8 cellular contexts compared by ENCODE assay signal in the genomic region with DNA sequence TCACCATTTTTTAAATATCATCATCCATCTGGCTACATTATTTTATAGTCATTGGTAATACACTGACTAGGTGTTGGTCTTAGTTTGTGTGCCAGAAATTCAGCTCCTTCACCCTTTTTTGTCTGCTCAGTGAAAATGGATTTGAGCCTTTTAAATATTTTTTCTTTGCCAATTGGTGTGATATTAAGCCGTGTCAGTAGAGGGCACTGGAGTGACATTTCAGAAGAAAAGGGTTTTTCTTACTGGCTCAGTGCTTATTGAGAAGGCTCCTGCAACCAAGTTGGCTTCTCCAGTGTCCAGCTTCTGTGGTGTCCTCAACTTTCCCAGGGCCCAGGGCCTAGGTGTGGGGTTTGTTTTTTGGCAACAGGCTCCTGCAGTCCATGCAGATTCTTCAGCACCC.
DNase-seq lines count a peak whose midpoint lies in the region; ATAC-seq and TF ChIP-seq lines count a peak whose summit lies in the region.

No MANE protein-coding gene starts in this region.

- in situ Hi-C loops in mammary epithelial cell (cut with MboI; ENCODE audit: low sequenced_read_pairs in 2 of 2) = loop anchor here in 1 of 2 donors (25.0 kb wide), 1 partner anchor 667 kb away; no protein-coding TSS in a partner anchor

- TF ChIP-seq CTCF in mammary epithelial cell (conservative IDR thresholded peaks at IDR 0.05 in 1 of 2, IDR thresholded peaks at IDR 0.05 in 1 of 2; ENCODE audit: extremely low read depth in 1 of 2, insufficient read depth in 1 of 2, low read depth in 1 of 2, low read length in 2 of 2) (peak; percentile 64 to 66), smooth muscle cell (IDR thresholded peaks at IDR 0.05; ENCODE audit: borderline replicate concordance, insufficient read depth, poor library complexity, severe bottlenecking) (peak; percentile 41)

- no peak overlapping the region for H3K4me3 ChIP-seq in mammary epithelial cell (replicated peaks in 1 of 3; ENCODE audit: insufficient read depth in 1 of 3, low read depth in 2 of 3, low read length in 3 of 3)
- no peak overlapping the region for H3K4me3 ChIP-seq in smooth muscle cell

- H3K36me3 ChIP-seq in mammary epithelial cell (ENCODE audit: insufficient read depth, low read length) (no peaks in the 10 kb centered on the region), smooth muscle cell (ENCODE audit: low read depth) (no peaks in the 10 kb centered on the region)

- H3K9ac ChIP-seq in mammary epithelial cell (ENCODE audit: insufficient read depth, low read length) (no peak overlapping the region), smooth muscle cell (ENCODE audit: low read depth) (no peak overlapping the region)

- H3K79me2 ChIP-seq in mammary epithelial cell (ENCODE audit: insufficient read depth, low read length) = no peaks in the 10 kb centered on the region
- H3K79me2 ChIP-seq in smooth muscle cell (ENCODE audit: low read depth) = no peaks in the 10 kb centered on the region

- H4K20me1 ChIP-seq in mammary epithelial cell (ENCODE audit: insufficient read depth, low read length) (no peaks in the 10 kb centered on the region), smooth muscle cell (ENCODE audit: low read depth) (no peaks in the 10 kb centered on the region)

- intact Hi-C loops in mammary epithelial cell (cut with micrococcal nuclease) = loop anchor here (1.0 to 10.0 kb wide), 4 partner anchors 157 to 934 kb away; no protein-coding TSS in a partner anchor

- ATAC-seq in HG03354 (IDR thresholded peaks at IDR 0.05; ENCODE audit: poor library complexity, severe bottlenecking, unreplicated experiment) (no peak), GM21447 (IDR thresholded peaks at IDR 0.05; ENCODE audit: unreplicated experiment) (no peak)

- dilution Hi-C loops in mammary epithelial cell (cut with HindIII; ENCODE audit: low sequenced_read_pairs) = no loop called here

- no peak overlapping the region for H3K4me2 ChIP-seq in mammary epithelial cell (ENCODE audit: insufficient read depth, low read depth, low read length)
- no peak overlapping the region for H3K4me2 ChIP-seq in smooth muscle cell

- H3K9me3 ChIP-seq in mammary epithelial cell (replicated peaks; ENCODE audit: insufficient read depth, low read length) (no peaks in the 10 kb centered on the region), smooth muscle cell (replicated peaks; ENCODE audit: low read depth) (no peaks in the 10 kb centered on the region)

- H3K27ac ChIP-seq in mammary epithelial cell (ENCODE audit: insufficient read depth, low read depth, low read length) (no peak overlapping the region), smooth muscle cell (ENCODE audit: low read depth) (no peak overlapping the region)

- BruUV-seq in mammary epithelial cell (replicated peaks; lab: Mats Ljungman, UMichigan) = no TSS peak

- H2AFZ ChIP-seq in mammary epithelial cell (ENCODE audit: low read depth, low read length) (no peak overlapping the region), smooth muscle cell (ENCODE audit: low read depth) (no peak overlapping the region)

- H3F3A ChIP-seq in smooth muscle cell (ENCODE audit: low read depth) = no peaks in the 10 kb centered on the region

- peak; percentile 2 for DNase-seq in activated CD4-positive, alpha-beta T cell treated with anti-CD3 and anti-CD28 coated beads for 48 hours
- no peak for DNase-seq in activated CD4-positive, alpha-beta T cell treated with anti-CD3 and anti-CD28 coated beads, Interleukin-2, amount 50 U/mL, for 1 hour
- DNase-seq in MV-4-11 (lab: John Stamatoyannopoulos, UW) (peak; percentile 8), mammary epithelial cell (peak; percentile 7), smooth muscle cell (lab: John Stamatoyannopoulos, UW; ENCODE audit: unreplicated experiment) (no peak), retina (no peak)

- H3K4me1 ChIP-seq in mammary epithelial cell (ENCODE audit: insufficient read depth, low read length) (no peaks in the 10 kb centered on the region), smooth muscle cell (ENCODE audit: low read depth) (peaks cover 8% of the 10 kb centered on the region)

- CTCF ChIA-PET in mammary epithelial cell (lab: Charles Lee; ENCODE audit: low non-redundant PET) = interaction anchor here (0.7 kb wide), 1 partner anchor 559 kb away, joined by 4 read pairs; no protein-coding TSS in a partner anchor

- WGBS in mammary epithelial cell (ENCODE audit: low coverage, missing lambda C conversion rate) = 0% methylated on average over 1 of the region's 1 CpG
- 30% methylated on average over 1 of the region's 1 CpG for WGBS in smooth muscle cell (ENCODE audit: low lambda C conversion rate)

- peaks cover 3% of the 10 kb centered on the region for H3K27me3 ChIP-seq in mammary epithelial cell (ENCODE audit: insufficient read depth, low read length)
- no peaks in the 10 kb centered on the region for H3K27me3 ChIP-seq in smooth muscle cell (ENCODE audit: low read depth)

Comparison
In these comparisons a context has a peak if more than half of its experiments do, and no peak if none do; other contexts are left out.
1. DNase-seq: peak in activated CD4-positive, alpha-beta T cell treated with anti-CD3 and anti-CD28 coated beads for 48 hours (single experiment), MV-4-11 (single experiment) and mammary epithelial cell (single experiment); none in activated CD4-positive, alpha-beta T cell treated with anti-CD3 and anti-CD28 coated beads, Interleukin-2, amount 50 U/mL, for 1 hour (single experiment), smooth muscle cell (single experiment) and retina (single experiment).